ENCODE assay signal across 19 cellular contexts in genomic region chr16:52470601-52471000, GRCh38.
DNase-seq lines count a peak whose midpoint lies in the region; ATAC-seq lines count a peak whose summit lies in the region.
"Had no signal": no experiment of that assay in that cellular context is flagged by ENCODE, and none has a peak within 500 bp of the region (broad histone marks: within the 10 kb centered on the region; RNA-seq: fewer than 3 reads in every experiment).

No MANE protein-coding gene starts in this region.

- DNase-seq in DMS79 treated with DMSO at 0.1 percent for 48 hours (lab: John Stamatoyannopoulos, UW) (peak; percentile 52), NCI-H1436 (lab: John Stamatoyannopoulos, UW) (peak; percentile 89), NCI-H510A (lab: John Stamatoyannopoulos, UW) (peak; percentile 68), iPS-NIHi11 (ENCODE audit: low spot score) (peak; percentile 18), NCI-H1694 treated with DMSO at 0.1 percent for 48 hours (lab: John Stamatoyannopoulos, UW) (no peak), amniotic stem cell (lab: John Stamatoyannopoulos, UW) (no peak), posterior cingulate gyrus (no peak)
- DNase-seq: activated CD4-positive, alpha-beta T cell treated with anti-CD3 and anti-CD28 coated beads for 48 hours; activated naive CD8-positive, alpha-beta T cell treated with anti-CD3 and anti-CD28 coated beads for 36 hours; CD4-positive, alpha-beta memory T cell; effector CD8-positive, alpha-beta T cell; hippocampal formation; NCI-H446 treated with DMSO at 0.1 percent for 48 hours; Right ventricle myocardium superior; stimulated activated CD4-positive, alpha-beta T cell treated with anti-CD3 and anti-CD28 coated beads, Interleukin-4, amount 100 ng/mL, for 1 hour; stimulated activated naive CD8-positive, alpha-beta T cell treated with anti-CD3 and anti-CD28 coated beads, Interleukin-15, amount 100 ng/mL, for 72 hours; T-cell had no signal

- ATAC-seq in HG03196 (IDR thresholded peaks at IDR 0.05; ENCODE audit: unreplicated experiment): no peak
- ATAC-seq: esophagus mucosa; stimulated activated naive CD8-positive, alpha-beta T cell treated with anti-CD3 and anti-CD28 coated beads, Interleukin-15, amount 100 ng/mL, for 72 hours; T-cell had no signal

- intact Hi-C loops in posterior cingulate gyrus (cut with DNase I): no loop called here

Comparison
In these comparisons a context has a peak if more than half of its experiments do, and no peak if none do; other contexts are left out.
1. DNase-seq: peak in DMS79 treated with DMSO at 0.1 percent for 48 hours (single experiment), NCI-H1436 (single experiment), NCI-H510A (single experiment) and iPS-NIHi11 (single experiment); none in NCI-H1694 treated with DMSO at 0.1 percent for 48 hours (single experiment), amniotic stem cell (single experiment) and posterior cingulate gyrus (0 of 10).